ENCODE assay signal across 8 cellular contexts in the genomic region with DNA sequence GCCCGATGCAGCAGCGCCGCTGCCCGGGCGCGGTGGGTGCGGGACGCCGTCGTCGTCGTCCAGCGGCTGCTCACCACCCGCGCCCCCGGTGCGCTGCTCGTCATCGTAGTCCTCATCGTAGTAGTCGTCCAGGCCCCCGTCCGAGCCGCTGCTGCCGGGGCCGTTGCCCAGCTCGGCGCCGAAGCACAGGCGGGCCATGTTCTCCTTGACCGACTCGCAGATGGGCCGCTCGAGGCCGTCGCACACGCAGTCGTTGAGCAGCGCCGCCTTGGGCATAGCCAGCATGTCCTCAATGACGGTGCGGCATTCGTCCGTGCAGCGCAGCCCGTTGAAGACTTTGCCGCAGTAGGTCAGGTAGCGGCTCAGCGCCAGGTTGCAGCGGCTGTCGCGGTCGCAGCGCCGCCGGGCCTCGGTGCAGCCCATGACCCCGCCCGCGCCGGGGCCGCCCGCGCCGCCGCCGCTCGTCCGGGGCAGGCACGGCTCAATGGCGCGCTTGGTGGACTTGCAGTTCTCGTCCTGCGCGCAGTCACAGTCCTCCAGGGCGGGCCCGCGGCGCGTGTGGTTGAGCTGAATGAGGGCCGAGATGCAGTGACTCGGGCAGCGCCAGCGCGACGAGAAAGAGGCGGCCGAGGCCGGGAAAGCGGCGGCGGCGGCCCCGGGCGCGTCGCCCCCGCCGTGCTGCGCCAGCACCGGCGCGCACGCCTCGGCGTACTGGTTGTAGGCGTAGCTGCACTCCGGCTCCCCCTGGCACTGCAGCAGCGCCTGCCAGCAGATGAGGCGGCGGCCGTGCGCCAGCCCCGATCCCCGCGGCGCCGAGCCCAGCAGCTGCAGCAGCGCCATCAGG. TPM values are rescaled to one million over a fixed set of nuclear protein-coding genes. Genes with fewer than 3 reads are reported as not detected.
DNase-seq lines count a peak whose midpoint lies in the region; ATAC-seq and FAIRE-seq lines count a peak whose summit lies in the region.

No MANE protein-coding gene starts in this region.

- peak overlapping the region; percentile 56 for H3K4me3 ChIP-seq in neuron (ENCODE audit: low read length)

- DNase-seq in NCI-H345 (lab: John Stamatoyannopoulos, UW) (peak; percentile 31), NCI-H345 treated with DMSO at 0.1 percent for 48 hours (lab: John Stamatoyannopoulos, UW; ENCODE audit: unreplicated experiment) (no peak), RPMI7951 (ENCODE audit: low read depth) (peak; percentile 68), frontal cortex (ENCODE audit: low spot score in 2 of 2) (peak; percentile 53 to 79), substantia nigra (lab: John Stamatoyannopoulos, UW) (peak; percentile 13 to 93 (median 75))
- DNase-seq in activated naive CD4-positive, alpha-beta T cell (lab: John Stamatoyannopoulos, UW), result peak in 3 of 4 experiments; percentile 14 to 51 (median 27)

- no peaks in the 10 kb centered on the region for H3K9me3 ChIP-seq in neuron (ENCODE audit: low read length)

- H2AFZ ChIP-seq in neuron (ENCODE audit: low read depth, low read length), result peak overlapping the region; percentile 72

- H3K27ac ChIP-seq in substantia nigra (ENCODE audit: low read depth, low read length, poor library complexity, severe bottlenecking), result peak overlapping the region; percentile 95

- H3K36me3 ChIP-seq in neuron (ENCODE audit: insufficient read depth, low read length), result no peaks in the 10 kb centered on the region

- ATAC-seq in HG03135 (IDR thresholded peaks at IDR 0.05; ENCODE audit: unreplicated experiment), result peak; percentile 41

- H3K27me3 ChIP-seq in neuron (ENCODE audit: insufficient read depth, low read length), result peaks cover 4% of the 10 kb centered on the region

- peaks cover 41% of the 10 kb centered on the region for H3K4me1 ChIP-seq in neuron (ENCODE audit: insufficient read depth, low read length)

- FAIRE-seq in frontal cortex (lab: Jason Lieb, UNC), result no peak

RNA-seq across cellular contexts. Expression of a gene that starts 1.2 kb away (rescaled TPM):
- total RNA-seq in RPMI7951 (2014; rRNA removed; shearing (Covaris generic)), result 0.60 and 0.78 TPM in 2 replicates
- total RNA-seq in frontal cortex, result 18.3 TPM

Comparison
In these comparisons a context has a peak if more than half of its experiments do, and no peak if none do; other contexts are left out.
1. RNA of a gene that starts 1.2 kb away (total RNA-seq): 18.3 TPM in frontal cortex (single experiment); 0.60 to 0.78 TPM in RPMI7951; every median in the first group is over 10 times any median in the second.